ENCODE assay signal across 1 cellular context in the genomic region with DNA sequence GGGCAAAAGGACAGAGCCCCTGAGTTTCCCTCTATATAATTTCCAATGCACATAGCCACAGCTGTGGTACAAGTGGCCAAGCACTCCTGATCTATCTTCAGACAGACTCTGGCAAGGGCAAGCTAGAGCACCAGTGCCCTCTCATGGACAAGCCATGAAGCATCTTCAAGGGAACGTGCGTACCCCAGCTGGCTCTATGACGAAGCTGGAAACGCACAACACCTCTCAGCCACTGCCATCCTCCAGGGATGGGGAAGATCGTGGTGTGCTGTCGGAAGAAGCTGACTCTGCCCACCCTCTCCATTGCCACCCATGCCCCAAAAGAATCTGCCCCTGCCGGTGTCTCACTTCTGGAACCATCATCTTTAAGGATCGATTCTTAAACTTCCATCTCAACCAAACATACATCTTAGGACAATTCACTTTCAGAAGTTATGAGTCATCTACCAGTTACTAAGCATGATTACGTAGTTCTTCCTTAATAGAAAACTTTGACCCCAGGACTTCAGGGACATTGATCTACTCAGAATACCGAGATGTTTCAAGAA.
TF ChIP-seq lines count a peak whose summit lies in the region.

No MANE protein-coding gene starts in this region.

TF ChIP-seq in HCT116, 20 proteins besides CTCF, POLR2A, EP300 and RAD21 (continued from another document):
- TF ChIP-seq, protein P1, sequence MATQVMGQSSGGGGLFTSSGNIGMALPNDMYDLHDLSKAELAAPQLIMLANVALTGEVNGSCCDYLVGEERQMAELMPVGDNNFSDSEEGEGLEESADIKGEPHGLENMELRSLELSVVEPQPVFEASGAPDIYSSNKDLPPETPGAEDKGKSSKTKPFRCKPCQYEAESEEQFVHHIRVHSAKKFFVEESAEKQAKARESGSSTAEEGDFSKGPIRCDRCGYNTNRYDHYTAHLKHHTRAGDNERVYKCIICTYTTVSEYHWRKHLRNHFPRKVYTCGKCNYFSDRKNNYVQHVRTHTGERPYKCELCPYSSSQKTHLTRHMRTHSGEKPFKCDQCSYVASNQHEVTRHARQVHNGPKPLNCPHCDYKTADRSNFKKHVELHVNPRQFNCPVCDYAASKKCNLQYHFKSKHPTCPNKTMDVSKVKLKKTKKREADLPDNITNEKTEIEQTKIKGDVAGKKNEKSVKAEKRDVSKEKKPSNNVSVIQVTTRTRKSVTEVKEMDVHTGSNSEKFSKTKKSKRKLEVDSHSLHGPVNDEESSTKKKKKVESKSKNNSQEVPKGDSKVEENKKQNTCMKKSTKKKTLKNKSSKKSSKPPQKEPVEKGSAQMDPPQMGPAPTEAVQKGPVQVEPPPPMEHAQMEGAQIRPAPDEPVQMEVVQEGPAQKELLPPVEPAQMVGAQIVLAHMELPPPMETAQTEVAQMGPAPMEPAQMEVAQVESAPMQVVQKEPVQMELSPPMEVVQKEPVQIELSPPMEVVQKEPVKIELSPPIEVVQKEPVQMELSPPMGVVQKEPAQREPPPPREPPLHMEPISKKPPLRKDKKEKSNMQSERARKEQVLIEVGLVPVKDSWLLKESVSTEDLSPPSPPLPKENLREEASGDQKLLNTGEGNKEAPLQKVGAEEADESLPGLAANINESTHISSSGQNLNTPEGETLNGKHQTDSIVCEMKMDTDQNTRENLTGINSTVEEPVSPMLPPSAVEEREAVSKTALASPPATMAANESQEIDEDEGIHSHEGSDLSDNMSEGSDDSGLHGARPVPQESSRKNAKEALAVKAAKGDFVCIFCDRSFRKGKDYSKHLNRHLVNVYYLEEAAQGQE (IDR thresholded peaks at IDR 0.05; ENCODE audit: low read depth): no peak
